ENCODE assay signal across 1 cellular context in the genomic region with DNA sequence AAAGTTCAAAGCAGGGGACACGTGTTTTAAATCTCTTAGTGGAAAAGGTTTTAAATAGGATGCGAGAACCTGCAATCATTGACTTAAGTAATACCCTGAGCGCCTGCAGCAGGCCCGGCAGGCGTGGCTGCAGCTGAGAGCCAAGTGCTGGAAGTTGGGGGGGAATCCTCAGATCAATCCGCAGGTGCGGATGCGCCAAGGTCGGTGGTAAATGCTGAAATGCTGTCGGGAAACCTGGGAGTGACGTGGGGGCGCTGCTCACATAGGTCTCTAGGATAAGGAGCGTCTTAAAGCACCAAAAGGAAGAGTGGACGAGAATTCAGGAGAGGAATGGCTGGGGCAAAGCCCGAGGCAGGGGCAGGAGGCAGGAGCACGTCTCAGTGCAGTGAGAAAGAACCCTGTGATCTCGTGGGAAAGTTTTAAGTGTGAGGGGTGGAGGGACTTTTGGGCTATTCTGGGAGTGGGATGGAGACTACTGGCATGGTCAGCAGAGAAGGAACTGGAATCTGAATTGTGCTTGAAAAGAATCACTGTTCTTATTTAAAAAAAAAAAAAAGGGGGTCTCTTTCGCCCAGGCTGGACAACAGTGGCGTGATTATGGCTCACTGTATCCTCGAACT.
A peak's percentile ranks its signal among the peaks of the same experiment; 100 is the strongest.
TF ChIP-seq lines count a peak whose summit lies in the region.

No MANE protein-coding gene starts in this region.

TF ChIP-seq in H1, 55 proteins besides CTCF, POLR2A, EP300 and RAD21:
- TF ChIP-seq GTF2F1 (IDR thresholded peaks at IDR 0.05; ENCODE audit: borderline replicate concordance, low read depth, low read length) (no peak), CREB1 (IDR thresholded peaks at IDR 0.05) (peak; percentile 36), CBX5 (IDR thresholded peaks at IDR 0.05; ENCODE audit: low read depth, low read length) (no peak), BACH1 (IDR thresholded peaks at IDR 0.05; ENCODE audit: low read length) (0 out of 2 replicates have a peak, but pooled peaks have one; percentile 46), KDM4A (IDR thresholded peaks at IDR 0.05; ENCODE audit: low read depth, low read length, severe bottlenecking) (peak; percentile 39), TEAD4 (IDR thresholded peaks at IDR 0.05; ENCODE audit: low read depth, low read length) (no peak), GABPA (IDR thresholded peaks at IDR 0.05; ENCODE audit: borderline replicate concordance, insufficient read depth, low read length) (no peak; the same call in 1 of the 2 replicates), SIN3A (conservative IDR thresholded peaks at IDR 0.05 in 1 of 2, IDR thresholded peaks at IDR 0.05 in 1 of 2; ENCODE audit: low read depth in 1 of 2, low read length in 2 of 2) (peak; percentile 61 to 81; a peak in 1 of 4 replicates), CEBPB (IDR thresholded peaks at IDR 0.05; ENCODE audit: low read depth, low read length) (no peak), PHF8 (conservative IDR thresholded peaks at IDR 0.05; ENCODE audit: low read depth, low read length) (peak; percentile 19), EZH2 (IDR thresholded peaks at IDR 0.05; ENCODE audit: low read depth, low read length, severe bottlenecking) (no peak), TAF1 (IDR thresholded peaks at IDR 0.05; ENCODE audit: low read depth, low read length) (peak; percentile 70), KDM5A (IDR thresholded peaks at IDR 0.05; ENCODE audit: low read length) (no peak), RFX5 (IDR thresholded peaks at IDR 0.05; ENCODE audit: borderline replicate concordance, low read depth, low read length) (no peak), CHD2 (IDR thresholded peaks at IDR 0.05; ENCODE audit: low read length) (peak; percentile 80), CBX8 (IDR thresholded peaks at IDR 0.05; ENCODE audit: borderline replicate concordance, low read depth, low read length) (no peak), ZNF274 (IDR thresholded peaks at IDR 0.05; ENCODE audit: borderline replicate concordance, extremely low read depth, low read length) (no peak), TBP (IDR thresholded peaks at IDR 0.05; ENCODE audit: low read depth, low read length) (no peak; the same call in 1 of the 2 replicates), ASH2L (IDR thresholded peaks at IDR 0.05; ENCODE audit: low read length) (peak; percentile 37), SAP30 (IDR thresholded peaks at IDR 0.05; ENCODE audit: insufficient read depth, insufficient replicate concordance, low read length) (no peak), KDM1A (IDR thresholded peaks at IDR 0.05; ENCODE audit: borderline replicate concordance, low read length) (no peak), CHD1 (IDR thresholded peaks at IDR 0.05; ENCODE audit: low read depth, low read length) (no peak)
- TF ChIP-seq, protein P1, sequence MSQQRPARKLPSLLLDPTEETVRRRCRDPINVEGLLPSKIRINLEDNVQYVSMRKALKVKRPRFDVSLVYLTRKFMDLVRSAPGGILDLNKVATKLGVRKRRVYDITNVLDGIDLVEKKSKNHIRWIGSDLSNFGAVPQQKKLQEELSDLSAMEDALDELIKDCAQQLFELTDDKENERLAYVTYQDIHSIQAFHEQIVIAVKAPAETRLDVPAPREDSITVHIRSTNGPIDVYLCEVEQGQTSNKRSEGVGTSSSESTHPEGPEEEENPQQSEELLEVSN (IDR thresholded peaks at IDR 0.05) = peak; percentile 57; the same call in 1 of the 2 replicates
